1 cellular context compared by ENCODE assay signal in the genomic region with DNA sequence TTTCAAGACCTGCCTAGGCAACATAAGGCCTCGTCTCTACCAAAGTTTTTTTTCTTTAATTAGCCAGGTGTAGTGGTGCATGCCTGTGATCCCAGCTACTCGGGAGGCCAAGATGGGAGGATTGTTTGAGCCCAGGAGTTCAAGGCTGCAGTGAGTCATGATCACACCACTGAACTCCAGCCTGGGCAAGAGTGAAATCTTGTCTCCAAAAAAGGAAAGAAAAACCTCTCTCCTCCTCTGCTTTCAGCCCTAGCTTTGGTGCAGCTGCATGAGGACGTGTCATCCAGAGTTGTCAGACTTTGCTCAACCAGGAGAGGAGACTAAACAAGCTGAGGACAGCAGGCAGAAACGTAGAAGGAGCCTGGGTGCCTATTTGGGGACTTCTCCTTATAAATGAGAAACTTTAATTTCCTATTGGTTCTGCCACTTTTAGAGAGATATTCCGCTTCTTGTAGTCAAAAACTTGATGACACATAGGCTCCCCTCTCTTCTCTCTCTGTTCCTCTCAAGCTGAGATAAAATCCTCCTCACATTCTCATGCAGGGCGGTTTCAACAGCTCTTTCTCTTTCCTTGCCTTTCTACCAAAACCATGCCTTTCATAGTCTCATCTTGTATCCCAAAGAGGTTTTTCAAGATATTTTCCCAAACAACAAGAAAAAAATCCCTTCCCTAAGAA.
TF ChIP-seq lines count a peak whose summit lies in the region.

No MANE protein-coding gene starts in this region.

TF ChIP-seq in IMR-90, 13 proteins besides CTCF, POLR2A, EP300 and RAD21 (continued from another document):
- TF ChIP-seq MAZ (IDR thresholded peaks at IDR 0.05; ENCODE audit: borderline replicate concordance, low read depth, low read length): no peak
